ENCODE assay signal across 7 cellular contexts in genomic region chr16:67873435-67874146, GRCh38. TPM values are rescaled to one million over a fixed set of nuclear protein-coding genes. Genes with fewer than 3 reads are reported as not detected.
DNase-seq lines count a peak whose midpoint lies in the region; ATAC-seq, FAIRE-seq and TF ChIP-seq lines count a peak whose summit lies in the region.

No MANE protein-coding gene starts in this region.

- peak overlapping the region; percentile 89 for H3K4me3 ChIP-seq in IMR-90 (ENCODE audit: insufficient read depth, low read depth, low read length)
- peak overlapping the region; percentile 100 for H3K4me3 ChIP-seq in colonic mucosa
- H3K4me3 ChIP-seq in muscle layer of duodenum (ENCODE audit: low read depth in 1 of 2, low read length in 2 of 2): peak overlapping the region; percentile 73 to 89

- dilution Hi-C loops in IMR-90 (cut with HindIII; ENCODE audit: low sequenced_read_pairs, unreplicated experiment): no loop called here

- peaks cover 49% of the 10 kb centered on the region for H4K20me1 ChIP-seq in IMR-90 (ENCODE audit: insufficient read depth, low read length)

- TF ChIP-seq CTCF in IMR-90 (conservative IDR thresholded peaks at IDR 0.05; ENCODE audit: low read depth, low read length) (no peak), colonic mucosa (IDR thresholded peaks at IDR 0.05) (no peak)

- intact Hi-C loops in IMR-90 (cut with micrococcal nuclease) (loop anchor here (2.0 kb wide), 1 partner anchor 27 kb away; the partner anchor contains the start of genes CENPT and NUTF2), colonic mucosa (cut with DNase I) (no loop called here)

- H2AFZ ChIP-seq in IMR-90 (replicated peaks; ENCODE audit: low read length, poor library complexity): peak overlapping the region; percentile 95

- in situ Hi-C loops in IMR-90 (cut with MboI; ENCODE audit: low sequenced_read_pairs): no loop called here

- peak overlapping the region; percentile 84 for H2AK9ac ChIP-seq in IMR-90 (replicated peaks; ENCODE audit: low read depth, low read length, poor library complexity)

- H3K27ac ChIP-seq in IMR-90 (ENCODE audit: insufficient read depth, low read length) (peak overlapping the region; percentile 82), colonic mucosa (peak overlapping the region; percentile 71), muscle layer of duodenum (ENCODE audit: low read length) (peak overlapping the region; percentile 61)

- H3K4ac ChIP-seq in IMR-90 (ENCODE audit: low read depth, low read length): peak overlapping the region; percentile 53

- CTCF ChIA-PET in IMR-90 (lab: Yijun Ruan, JAX): interaction anchor here (1.2 kb wide), 1 partner anchor 204 kb away, joined by 3 read pairs; no protein-coding TSS in a partner anchor

- no TSS peak for BruUV-seq in IMR-90 (replicated peaks; lab: Mats Ljungman, UMichigan)

- TF ChIP-seq RAD21 in IMR-90 (IDR thresholded peaks at IDR 0.05; ENCODE audit: low read length): no peak

- peak overlapping the region; percentile 67 for H3K14ac ChIP-seq in IMR-90 (replicated peaks; ENCODE audit: low read depth, low read length)

- WGBS in IMR-90 (ENCODE audit: extremely low coverage in 2 of 2, insufficient read length in 1 of 2), 2 experiments: 30% methylated on average over 2 of the region's 20 CpGs; no CpG with 5 or more reads in 1 of the 2 experiments

- peaks cover 30 to 76% of the 10 kb centered on the region in 2 experiments for H3K79me1 ChIP-seq in IMR-90 (ENCODE audit: low read depth in 1 of 2, low read length in 2 of 2)

- H3K18ac ChIP-seq in IMR-90 (ENCODE audit: low read depth, low read length): no peak overlapping the region; the same call in 1 of the 2 replicates

- H3K56ac ChIP-seq in IMR-90 (ENCODE audit: extremely low read depth, insufficient read depth, low read length): peak overlapping the region; percentile 80

- peak overlapping the region; percentile 19 for H3K23ac ChIP-seq in IMR-90 (ENCODE audit: low read depth, low read length)

- no peak for TF ChIP-seq POLR2A in IMR-90 (IDR thresholded peaks at IDR 0.05; ENCODE audit: low read depth, low read length)
- no peak for TF ChIP-seq POLR2A in GM12891 (IDR thresholded peaks at IDR 0.05; ENCODE audit: low read depth, low read length)

- ATAC-seq in GM18909 (IDR thresholded peaks at IDR 0.05; ENCODE audit: poor library complexity, unreplicated experiment) (peak; percentile 15), IMR-90 (ENCODE audit: low read depth) (peak; percentile 40)

- H3K4me1 ChIP-seq in IMR-90 (ENCODE audit: control insufficient read depth, insufficient read depth, low read length) (peaks cover 10% of the 10 kb centered on the region), colonic mucosa (peaks cover 14% of the 10 kb centered on the region), muscle layer of duodenum (ENCODE audit: control insufficient read depth in 1 of 2, insufficient read depth in 2 of 2, low read length in 2 of 2) (peaks cover 15 to 32% of the 10 kb centered on the region in 2 donors)

- POLR2A ChIA-PET in IMR-90 (lab: Charles Lee; ENCODE audit: unreplicated experiment): no interaction called here

- H3K27me3 ChIP-seq in IMR-90 (ENCODE audit: control insufficient read depth, insufficient read depth, low read length): no peaks in the 10 kb centered on the region
- no peaks in the 10 kb centered on the region for H3K27me3 ChIP-seq in colonic mucosa
- H3K27me3 ChIP-seq in muscle layer of duodenum (ENCODE audit: low read depth, low read length): no peaks in the 10 kb centered on the region

- peak; percentile 7 for DNase-seq in IMR-90
- DNase-seq in colonic mucosa: peak; percentile 36
- no peak for DNase-seq in stimulated activated naive CD4-positive, alpha-beta T cell (lab: John Stamatoyannopoulos, UW)
- DNase-seq in germinal center (ENCODE audit: low spot score): no peak
- DNase-seq in GM12891 (ENCODE audit: insufficient read length, low spot score): no peak

- H2BK15ac ChIP-seq in IMR-90 (ENCODE audit: low read depth, low read length): no peak overlapping the region

- H3K9me1 ChIP-seq in IMR-90 (ENCODE audit: insufficient read depth, low read length): peaks cover 18% of the 10 kb centered on the region

- peak overlapping the region; percentile 53 to 64; a peak in 3 of 4 replicates for H4K8ac ChIP-seq in IMR-90 (ENCODE audit: low read depth in 2 of 2, low read length in 2 of 2)

- 0 out of 2 replicates have a peak overlapping the region, but pooled peaks have one; percentile 24 for H4K91ac ChIP-seq in IMR-90 (ENCODE audit: insufficient read depth, low read depth, low read length)

- H3K36me3 ChIP-seq in IMR-90 (ENCODE audit: control insufficient read depth, insufficient read depth, low read length): peaks cover 50% of the 10 kb centered on the region
- H3K36me3 ChIP-seq in colonic mucosa: peaks cover 19% of the 10 kb centered on the region
- peaks cover 39 to 57% of the 10 kb centered on the region in 2 donors for H3K36me3 ChIP-seq in muscle layer of duodenum (ENCODE audit: control insufficient read depth in 1 of 2, insufficient read depth in 2 of 2, low read length in 2 of 2)

- FAIRE-seq in GM12891 (lab: Jason Lieb, UNC): no peak

- peak overlapping the region; percentile 95 for H3K4me2 ChIP-seq in IMR-90 (ENCODE audit: low read depth, low read length)

- H4K5ac ChIP-seq in IMR-90 (ENCODE audit: low read depth, low read length): peak overlapping the region; percentile 43; the same call in 1 of the 2 replicates

- no peak overlapping the region for H2BK20ac ChIP-seq in IMR-90 (ENCODE audit: low read depth, low read length)

- H2AK5ac ChIP-seq in IMR-90 (ENCODE audit: low read depth, low read length): peak overlapping the region; percentile 74

- no peak overlapping the region for H2BK120ac ChIP-seq in IMR-90 (ENCODE audit: low read depth, low read length)

- H3K9me3 ChIP-seq in IMR-90 (ENCODE audit: control insufficient read depth, insufficient read depth, low read length): no peaks in the 10 kb centered on the region
- no peaks in the 10 kb centered on the region for H3K9me3 ChIP-seq in colonic mucosa
- no peaks in the 10 kb centered on the region for H3K9me3 ChIP-seq in muscle layer of duodenum (ENCODE audit: control insufficient read depth in 1 of 2, low read length in 2 of 2)

- H3K9ac ChIP-seq in IMR-90 (ENCODE audit: low read depth, low read length) (peak overlapping the region; percentile 95), colonic mucosa (ENCODE audit: low read depth in 2 of 2, low read length in 2 of 2) (peak overlapping the region; percentile 93 to 97)

- peak overlapping the region; percentile 59 for H2BK5ac ChIP-seq in IMR-90 (ENCODE audit: low read depth, low read length, poor library complexity, severe bottlenecking)

TF ChIP-seq in IMR-90, 13 proteins besides CTCF, POLR2A, EP300 and RAD21 (continues in another document):
- no peak for TF ChIP-seq NFE2L2 (IDR thresholded peaks at IDR 0.05; ENCODE audit: low read depth, low read length)

TF ChIP-seq in GM12891, 5 proteins besides CTCF, POLR2A, EP300 and RAD21:
- TF ChIP-seq PAX5 (IDR thresholded peaks at IDR 0.05; ENCODE audit: insufficient read depth, low read length, severe bottlenecking): no peak
- no peak for TF ChIP-seq TAF1 (IDR thresholded peaks at IDR 0.05; ENCODE audit: low read depth, low read length)
- TF ChIP-seq POLR2AphosphoS5 (IDR thresholded peaks at IDR 0.05; ENCODE audit: low read depth, low read length): no peak
- no peak for TF ChIP-seq SPI1 (IDR thresholded peaks at IDR 0.05; ENCODE audit: low read depth, low read length)
- no peak for TF ChIP-seq POU2F2 (IDR thresholded peaks at IDR 0.05; ENCODE audit: low read depth, low read length)

RNA-seq across cellular contexts. Expression of gene EDC4, which starts 0.7 kb away (rescaled TPM):
- total RNA-seq in IMR-90 (2012; rRNA removed): 33.2 and 34.2 TPM in 2 replicates
- polyA plus RNA-seq in IMR-90 (2012; rRNA removed): 64.0 and 66.1 TPM in 2 replicates
- 30.7 and 38.1 TPM in 2 replicates for polyA plus RNA-seq in IMR-90 (2012; cell fraction: cytosol; rRNA removed)
- polyA plus RNA-seq in IMR-90 (2012; cell fraction: nucleus; rRNA removed; ENCODE audit: low replicate concordance): 226 and 471 TPM in 2 replicates
- 10 to 100 TPM; 58.6 to 96.5 TPM for total RNA-seq in colonic mucosa
- 42.0 TPM for polyA plus RNA-seq in GM12891 (2012; ENCODE audit: low read depth, missing spikeins)

RNA-seq across cellular contexts. Expression of gene NRN1L, which starts 11.1 kb away (rescaled TPM):
- total RNA-seq in IMR-90 (2012; rRNA removed): not detected in 2 replicates
- 0.27 and 0.32 TPM in 2 replicates for polyA plus RNA-seq in IMR-90 (2012; rRNA removed)
- 0.09 and 0.14 TPM in 2 replicates for polyA plus RNA-seq in IMR-90 (2012; cell fraction: cytosol; rRNA removed)
- polyA plus RNA-seq in IMR-90 (2012; cell fraction: nucleus; rRNA removed; ENCODE audit: low replicate concordance): 3.2 and 5.5 TPM in 2 replicates
- total RNA-seq in colonic mucosa: under 1 TPM; 0.93 to 0.96 TPM
- 1.6 TPM for polyA plus RNA-seq in GM12891 (2012; ENCODE audit: low read depth, missing spikeins)

RNA-seq across cellular contexts. Expression of gene PSKH1, which starts 19.5 kb away (rescaled TPM):
- total RNA-seq in IMR-90 (2012; rRNA removed) (10.3 and 11.5 TPM in 2 replicates), colonic mucosa (10 to 100 TPM; 24.5 to 34.7 TPM)
- 26.5 and 26.7 TPM in 2 replicates for polyA plus RNA-seq in IMR-90 (2012; rRNA removed)
- polyA plus RNA-seq in IMR-90 (2012; cell fraction: cytosol; rRNA removed): 14.3 and 32.1 TPM in 2 replicates
- 18.0 and 37.0 TPM in 2 replicates for polyA plus RNA-seq in IMR-90 (2012; cell fraction: nucleus; rRNA removed; ENCODE audit: low replicate concordance)
- polyA plus RNA-seq in GM12891 (2012; ENCODE audit: low read depth, missing spikeins): 12.3 TPM

RNA-seq across cellular contexts. Expression of gene CENPT, which starts 26.1 kb away (rescaled TPM):
- total RNA-seq in IMR-90 (2012; rRNA removed) (33.3 TPM in 2 replicates), colonic mucosa (10 to 100 TPM; 25.6 to 38.9 TPM)
- 83.1 and 86.4 TPM in 2 replicates for polyA plus RNA-seq in IMR-90 (2012; rRNA removed)
- polyA plus RNA-seq in IMR-90 (2012; cell fraction: cytosol; rRNA removed): 42.5 and 48.8 TPM in 2 replicates
- 500 and 808 TPM in 2 replicates for polyA plus RNA-seq in IMR-90 (2012; cell fraction: nucleus; rRNA removed; ENCODE audit: low replicate concordance)
- polyA plus RNA-seq in GM12891 (2012; ENCODE audit: low read depth, missing spikeins): 28.0 TPM

RNA-seq across cellular contexts. Expression of gene NUTF2, which starts 26.9 kb away (rescaled TPM):
- total RNA-seq in IMR-90 (2012; rRNA removed) (42.7 and 55.0 TPM in 2 replicates), colonic mucosa (100 to 1,000 TPM in 1 of 2 donors, 10 to 100 TPM in 1; 58.3 to 108 TPM)
- 361 and 399 TPM in 2 replicates for polyA plus RNA-seq in IMR-90 (2012; rRNA removed)
- 92.1 and 120 TPM in 2 replicates for polyA plus RNA-seq in IMR-90 (2012; cell fraction: cytosol; rRNA removed)
- polyA plus RNA-seq in IMR-90 (2012; cell fraction: nucleus; rRNA removed; ENCODE audit: low replicate concordance): 102 and 127 TPM in 2 replicates
- polyA plus RNA-seq in GM12891 (2012; ENCODE audit: low read depth, missing spikeins): 155 TPM

Comparison
In these comparisons a context has a peak if more than half of its experiments do, and no peak if none do; other contexts are left out.
1. DNase-seq: peak in IMR-90 (single experiment) and colonic mucosa (single experiment); none in stimulated activated naive CD4-positive, alpha-beta T cell (0 of 6), germinal center (single experiment) and GM12891 (single experiment).
2. Peak in every context shown above with its lines, with median percentiles within 50 percentile points of each other: H3K27ac ChIP-seq and H3K4me3 ChIP-seq.